Comparison of ENCODE assay signal across 19 cellular contexts in the genomic region with DNA sequence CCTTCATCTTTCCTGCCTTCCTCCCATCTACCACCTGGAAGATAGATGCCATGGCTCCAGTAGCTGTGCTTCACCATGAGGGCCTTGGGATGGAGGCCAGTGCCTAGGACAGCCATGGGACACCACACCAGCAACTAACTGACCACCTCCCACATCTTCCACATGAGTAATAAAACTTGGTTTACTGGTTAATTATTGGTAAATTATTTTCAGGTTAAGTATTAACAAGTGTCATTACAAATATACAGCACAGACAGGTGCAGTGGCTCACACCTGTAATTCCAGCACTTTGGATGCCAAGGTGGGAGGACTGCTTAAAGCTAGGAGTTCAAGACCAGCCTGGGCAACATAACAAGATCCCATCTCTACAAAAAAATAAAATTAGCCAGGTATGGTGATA. TPM values are rescaled to one million over a fixed set of nuclear protein-coding genes. Genes with fewer than 3 reads are reported as not detected.
"Had no signal": no experiment of that assay in that cellular context is flagged by ENCODE, and none has a peak within 500 bp of the region (broad histone marks: within the 10 kb centered on the region; RNA-seq: fewer than 3 reads in every experiment).

No MANE protein-coding gene starts in this region.

- FAIRE-seq: colon, endometrium, frontal cortex, kidney had no signal

- H3K4me3 Mint-ChIP-seq: activated CD4-positive, alpha-beta T cell treated with anti-CD3 and anti-CD28 coated beads, Interleukin-2, amount 10 ng/mL, durations not matched to agents 7 days and 5 days; activated CD8-positive, alpha-beta T cell treated with anti-CD3 and anti-CD28 coated beads, Interleukin-2, amount 10 ng/mL, durations not matched to agents 7 days and 5 days; activated T-cell treated with anti-CD3 and anti-CD28 coated beads, Interleukin-2, amount 50 U/mL, for 24 hours; memory B cell had no signal

- H3K4me3 ChIP-seq: ascending aorta, heart left ventricle, transverse colon, vagina had no signal

- ATAC-seq: activated CD4-positive, CD25-positive, alpha-beta regulatory T cell treated with anti-CD3 and anti-CD28 coated beads, Interleukin-2, amount 50 U/mL, for 24 hours; activated CD8-positive, alpha-beta T cell treated with anti-CD3 and anti-CD28 coated beads, Interleukin-2, amount 10 ng/mL, durations not matched to agents 7 days and 5 days; stimulated activated naive CD8-positive, alpha-beta T cell treated with anti-CD3 and anti-CD28 coated beads, Interleukin-15, Interleukin-2, amounts not matched to agents 100 U/mL and 50 U/mL, for 24 hours had no signal

- DNase-seq: activated CD4-positive, alpha-beta T cell treated with anti-CD3 and anti-CD28 coated beads, Interleukin-2, amount 10 ng/mL, durations not matched to agents 7 days and 5 days; activated CD8-positive, alpha-beta T cell treated with anti-CD3 and anti-CD28 coated beads, Interleukin-2, amount 10 ng/mL, durations not matched to agents 7 days and 5 days; activated naive CD4-positive, alpha-beta T cell treated with anti-CD3 and anti-CD28 coated beads, Interleukin-2, amount 50 U/mL, for 16 hours; activated T-cell treated with anti-CD3 and anti-CD28 coated beads, Interleukin-2, amount 50 U/mL, for 24 hours; kidney; right cardiac atrium; stimulated activated naive CD8-positive, alpha-beta T cell treated with anti-CD3 and anti-CD28 coated beads, Interleukin-15, Interleukin-2, amounts not matched to agents 100 U/mL and 50 U/mL, for 24 hours; T-helper 1 cell; T1000; transverse colon had no signal

- H3K9me3 ChIP-seq: ascending aorta, heart left ventricle, transverse colon, vagina had no signal

- H3K9me3 Mint-ChIP-seq: activated T-cell treated with anti-CD3 and anti-CD28 coated beads, Interleukin-2, amount 50 U/mL, for 24 hours had no signal

- H3K27me3 Mint-ChIP-seq: activated CD4-positive, alpha-beta T cell treated with anti-CD3 and anti-CD28 coated beads, Interleukin-2, amount 10 ng/mL, durations not matched to agents 7 days and 5 days; activated T-cell treated with anti-CD3 and anti-CD28 coated beads, Interleukin-2, amount 50 U/mL, for 24 hours; memory B cell; progenitor cell of endocrine pancreas had no signal

- H3K27ac ChIP-seq: ascending aorta, transverse colon had no signal

- H3K27ac Mint-ChIP-seq: activated CD4-positive, alpha-beta T cell treated with anti-CD3 and anti-CD28 coated beads, Interleukin-2, amount 10 ng/mL, durations not matched to agents 7 days and 5 days; activated CD8-positive, alpha-beta T cell treated with anti-CD3 and anti-CD28 coated beads, Interleukin-2, amount 10 ng/mL, durations not matched to agents 7 days and 5 days; activated T-cell treated with anti-CD3 and anti-CD28 coated beads, Interleukin-2, amount 50 U/mL, for 24 hours had no signal

- H3K36me3 ChIP-seq: heart left ventricle, transverse colon, vagina had no signal

- H3K27me3 ChIP-seq: ascending aorta, heart left ventricle, transverse colon, vagina had no signal

RNA-seq across cellular contexts. Expression of a gene that starts 31.6 kb away (rescaled TPM):
- total RNA-seq: ascending aorta, transverse colon, vagina had no signal
